In the genomic region with DNA sequence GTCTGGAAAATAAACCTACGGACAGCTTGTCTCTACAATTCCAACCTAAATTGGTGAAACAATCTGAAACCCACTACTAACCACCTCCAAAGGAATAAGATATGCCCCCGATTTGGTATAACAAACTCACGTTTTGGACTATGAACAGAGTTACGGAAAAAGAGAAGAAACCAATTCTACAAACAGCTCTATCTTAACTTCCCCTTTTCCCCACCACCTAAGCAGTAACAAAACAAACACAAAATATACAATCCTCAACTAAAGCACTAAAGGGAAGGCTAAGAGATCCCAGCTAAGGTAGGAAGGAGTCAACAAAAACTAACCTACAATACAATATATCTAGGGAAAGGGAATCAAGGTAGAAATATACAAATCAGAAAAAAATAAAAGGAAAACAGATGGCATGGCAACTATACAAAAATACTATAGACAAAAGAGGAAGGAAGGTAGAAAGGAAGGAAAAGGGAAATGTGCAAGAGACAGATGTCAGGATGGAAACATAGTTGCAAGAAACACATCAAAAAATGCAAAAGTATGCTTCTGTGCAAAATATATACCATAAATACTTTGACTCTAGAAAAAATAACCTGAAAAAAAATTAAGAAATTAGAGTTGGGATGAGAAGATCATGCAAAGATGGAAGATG, we compare ENCODE assay signal across 21 cellular contexts. TPM values are rescaled to one million over a fixed set of nuclear protein-coding genes. Genes with fewer than 3 reads are reported as not detected.
DNase-seq lines count a peak whose midpoint lies in the region; ATAC-seq and TF ChIP-seq lines count a peak whose summit lies in the region.
"Had no signal": no experiment of that assay in that cellular context is flagged by ENCODE, and none has a peak within 500 bp of the region (broad histone marks: within the 10 kb centered on the region; RNA-seq: fewer than 3 reads in every experiment).

No MANE protein-coding gene starts in this region.

- H3K9me3 ChIP-seq in OCI-LY1 (ENCODE audit: low read length) = no peaks in the 10 kb centered on the region
- H3K9me3 ChIP-seq in esophagus muscularis mucosa = no peaks in the 10 kb centered on the region
- H3K9me3 ChIP-seq: adrenal gland, BE2C, pancreas had no signal

- H3K27me3 ChIP-seq in OCI-LY1 (ENCODE audit: insufficient read depth, low read length) (no peaks in the 10 kb centered on the region), esophagus muscularis mucosa (no peaks in the 10 kb centered on the region)
- H3K27me3 ChIP-seq: adrenal gland, BE2C had no signal

- no peaks in the 10 kb centered on the region for H3K9me2 ChIP-seq in OCI-LY1 (ENCODE audit: low read depth, low read length)

- 77% methylated on average over 4 of the region's 4 CpGs for WGBS in esophagus muscularis mucosa

- no peak for TF ChIP-seq CTCF in OCI-LY1 (IDR thresholded peaks at IDR 0.05; ENCODE audit: low read length)
- TF ChIP-seq CTCF in esophagus muscularis mucosa (IDR thresholded peaks at IDR 0.05) = no peak

- H3K27ac ChIP-seq in OCI-LY1 (ENCODE audit: low read depth, low read length, poor library complexity, severe bottlenecking) (peak overlapping the region; percentile 36), esophagus muscularis mucosa (replicated peaks in 1 of 4) (peak overlapping the region in 3 of 4 donors; percentile 52 to 84 (median 80)), temporal lobe (ENCODE audit: low read depth, low read length) (peak overlapping the region; percentile 50)
- H3K27ac ChIP-seq: pancreas had no signal

- H3K4me2 ChIP-seq in OCI-LY1 (ENCODE audit: low read length) = peak overlapping the region; percentile 30; the same call in 1 of the 2 replicates

- H3K4me3 ChIP-seq in OCI-LY1 (ENCODE audit: low read depth, low read length, poor library complexity, severe bottlenecking) (no peak overlapping the region), esophagus muscularis mucosa (no peak overlapping the region)
- H3K4me3 ChIP-seq: adrenal gland, pancreas had no signal

- H3K36me3 ChIP-seq in OCI-LY1 (ENCODE audit: insufficient read depth, low read length) = no peaks in the 10 kb centered on the region
- peaks cover 0 to 49% (median 17%) of the 10 kb centered on the region in 4 donors for H3K36me3 ChIP-seq in esophagus muscularis mucosa
- H3K36me3 ChIP-seq: adrenal gland, BE2C, pancreas had no signal

- TF ChIP-seq EP300 in esophagus muscularis mucosa (IDR thresholded peaks at IDR 0.05) = no peak

- peak; percentile 87 for DNase-seq in KBM-7
- no peak for DNase-seq in esophagus muscularis mucosa (ENCODE audit: extremely low spot score)
- DNase-seq in left colon = no peak
- DNase-seq in COLO829 (ENCODE audit: low spot score) = no peak
- DNase-seq: activated CD4-positive, alpha-beta T cell treated with anti-CD3 and anti-CD28 coated beads for 1 hour; adrenal gland; BE2C; DMS153; mammary epithelial cell; MM.1S; NCI-H2107; NCI-H510A treated with DMSO at 0.1 percent for 48 hours; pancreas; SHP77; stimulated activated CD4-positive, alpha-beta T cell treated with anti-CD3 and anti-CD28 coated beads, Interleukin-2, amount 100 ng/mL, for 24 hours had no signal

- H4K20me1 ChIP-seq in OCI-LY1 (ENCODE audit: insufficient read depth, low read length) = no peaks in the 10 kb centered on the region

- no peak for ATAC-seq in left colon
- no peak for ATAC-seq in GM21529 (IDR thresholded peaks at IDR 0.05; ENCODE audit: unreplicated experiment)
- ATAC-seq: pancreas, sciatic nerve had no signal

- intact Hi-C loops in esophagus muscularis mucosa (cut with DNase I) (no loop called here), left colon (cut with DNase I, micrococcal nuclease) (no loop called here)

- no peak overlapping the region for H3K9ac ChIP-seq in OCI-LY1 (ENCODE audit: low read length)

- H3F3A ChIP-seq in OCI-LY1 (ENCODE audit: insufficient read depth, low read length) = no peaks in the 10 kb centered on the region

- no peaks in the 10 kb centered on the region for H3K79me2 ChIP-seq in OCI-LY1 (ENCODE audit: insufficient read depth, low read length)

- H2AFZ ChIP-seq in OCI-LY1 (ENCODE audit: low read length) = no peak overlapping the region

- no peak for TF ChIP-seq POLR2A in esophagus muscularis mucosa (IDR thresholded peaks at IDR 0.05; ENCODE audit: low read depth)

- in situ Hi-C loops in KBM-7 (cut with MboI; ENCODE audit: low pct_unique_long_range_greater_than_20kb, low sequenced_read_pairs) = no loop called here

- H3K4me1 ChIP-seq in OCI-LY1 (ENCODE audit: insufficient read depth, low read length, severe bottlenecking) (peaks cover 48% of the 10 kb centered on the region), esophagus muscularis mucosa (peaks cover 3 to 48% (median 25%) of the 10 kb centered on the region in 4 donors)
- H3K4me1 ChIP-seq: BE2C, pancreas had no signal

RNA-seq across cellular contexts. Expression of gene LYVE1, which starts 43.9 kb away (rescaled TPM):
- total RNA-seq in esophagus muscularis mucosa = 100 to 1,000 TPM in 1 of 4 donors, 10 to 100 TPM in 3; 59.5 to 150 (median 74.3) TPM
- 4.9 TPM for total RNA-seq in temporal lobe
- 10 to 100 TPM; 31.3 to 39.4 TPM for total RNA-seq in left colon
- total RNA-seq: mammary epithelial cell; OCI-LY7; T-helper 2 cell treated with Interferon-gamma antibody and Interleukin-4, amounts not matched to agents 100 ng/mL and 5 ng/mL, for 36 hours had no signal
